ENCODE assay signal across 18 cellular contexts in the genomic region with DNA sequence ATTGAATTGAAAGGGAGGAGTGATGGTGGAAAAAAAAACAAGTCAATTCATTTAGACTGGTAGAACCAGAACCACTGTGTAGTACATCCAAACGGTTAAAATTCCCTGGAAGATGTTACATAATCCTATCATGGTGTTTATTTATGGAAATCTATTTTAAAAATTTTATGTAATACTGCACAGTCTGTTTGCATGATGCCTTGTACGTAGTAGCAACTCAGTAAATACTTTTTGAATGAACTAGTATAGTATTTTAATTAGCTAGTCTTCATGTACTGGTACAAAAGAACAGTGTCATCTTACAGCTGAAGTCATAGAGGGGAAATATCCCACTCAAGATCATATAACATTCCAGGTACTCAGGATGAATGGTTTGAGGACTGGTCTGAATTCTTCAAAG. TPM values are rescaled to one million over a fixed set of nuclear protein-coding genes. Genes with fewer than 3 reads are reported as not detected.
DNase-seq lines count a peak whose midpoint lies in the region; ATAC-seq and TF ChIP-seq lines count a peak whose summit lies in the region.
"Had no signal": no experiment of that assay in that cellular context is flagged by ENCODE, and none has a peak within 500 bp of the region (broad histone marks: within the 10 kb centered on the region; RNA-seq: fewer than 3 reads in every experiment).

No MANE protein-coding gene starts in this region.

- ATAC-seq in activated T-helper 17 cell treated with anti-CD3 and anti-CD28 coated beads, Interleukin-2, amount 50 U/mL, for 72 hours (replicated peaks) = no peak
- ATAC-seq in natural killer cell treated with Interleukin-12 subunit alpha and Interleukin-12 subunit beta and Interleukin-15 and Interleukin-18, amount 100 ng/mL, for 72 hours = no peak
- ATAC-seq in HG03469 (IDR thresholded peaks at IDR 0.05; ENCODE audit: unreplicated experiment) = no peak
- no peak for ATAC-seq in GM18870 (IDR thresholded peaks at IDR 0.05; ENCODE audit: unreplicated experiment)

- peaks cover 19% of the 10 kb centered on the region for H3K4me1 ChIP-seq in CD4-positive, alpha-beta memory T cell (ENCODE audit: insufficient read depth, low read length)
- no peaks in the 10 kb centered on the region for H3K4me1 ChIP-seq in HEK293 (ENCODE audit: control insufficient read depth, insufficient read depth, low read length)
- H3K4me1 ChIP-seq: parathyroid adenoma had no signal

- no peak for DNase-seq in CD4-positive, alpha-beta memory T cell
- DNase-seq in natural killer cell treated with Interleukin-12 subunit alpha and Interleukin-12 subunit beta and Interleukin-15 and Interleukin-18, amount 100 ng/mL, for 72 hours (ENCODE audit: low spot score) = no peak
- DNase-seq in progenitor cell of endocrine pancreas (ENCODE audit: low spot score, unreplicated experiment) = no peak
- DNase-seq: activated CD4-positive, alpha-beta T cell treated with anti-CD3 and anti-CD28 coated beads, Interleukin-2, amount 10 ng/mL, durations not matched to agents 24 days and 14 days; activated naive CD4-positive, alpha-beta T cell treated with anti-CD3 and anti-CD28 coated beads, Interleukin-2, amount 10 ng/mL, durations not matched to agents 7 days and 5 days; HCEC 1CT; NCI-H2029 treated with DMSO at 0.1 percent for 48 hours; NCI-H446 treated with DMSO at 0.1 percent for 48 hours; stomach had no signal

- no peaks in the 10 kb centered on the region for H3K27me3 ChIP-seq in CD4-positive, alpha-beta memory T cell (ENCODE audit: insufficient read depth, low read length)
- H3K27me3 ChIP-seq: hepatocyte, stomach had no signal

- H3K27me3 Mint-ChIP-seq in CD4-positive, alpha-beta memory T cell = no peaks in the 10 kb centered on the region
- H3K27me3 Mint-ChIP-seq in activated T-helper 17 cell treated with anti-CD3 and anti-CD28 coated beads, Interleukin-2, amount 50 U/mL, for 72 hours = no peaks in the 10 kb centered on the region
- H3K27me3 Mint-ChIP-seq in natural killer cell treated with Interleukin-12 subunit alpha and Interleukin-12 subunit beta and Interleukin-15 and Interleukin-18, amount 100 ng/mL, for 72 hours = no peaks in the 10 kb centered on the region
- peaks cover 18% of the 10 kb centered on the region for H3K27me3 Mint-ChIP-seq in progenitor cell of endocrine pancreas
- H3K27me3 Mint-ChIP-seq: activated naive CD4-positive, alpha-beta T cell treated with anti-CD3 and anti-CD28 coated beads, Interleukin-2, amount 10 ng/mL, durations not matched to agents 7 days and 5 days had no signal

- H3K36me3 Mint-ChIP-seq in CD4-positive, alpha-beta memory T cell = peaks cover 33 to 39% of the 10 kb centered on the region in 2 donors
- H3K36me3 Mint-ChIP-seq in activated T-helper 17 cell treated with anti-CD3 and anti-CD28 coated beads, Interleukin-2, amount 50 U/mL, for 72 hours (ENCODE audit: low read depth) = peaks cover 17% of the 10 kb centered on the region
- peaks cover 12% of the 10 kb centered on the region for H3K36me3 Mint-ChIP-seq in natural killer cell treated with Interleukin-12 subunit alpha and Interleukin-12 subunit beta and Interleukin-15 and Interleukin-18, amount 100 ng/mL, for 72 hours
- H3K36me3 Mint-ChIP-seq in progenitor cell of endocrine pancreas (ENCODE audit: insufficient read depth) = no peaks in the 10 kb centered on the region
- H3K36me3 Mint-ChIP-seq: type B pancreatic cell had no signal

- H3K9me3 ChIP-seq in CD4-positive, alpha-beta memory T cell (ENCODE audit: control insufficient read depth in 1 of 2, low read length in 2 of 2) = no peaks in the 10 kb centered on the region
- H3K9me3 ChIP-seq in HEK293 (ENCODE audit: control insufficient read depth, insufficient read depth, low read depth, low read length) = no peaks in the 10 kb centered on the region
- H3K9me3 ChIP-seq: lower lobe of right lung had no signal

- POLR2A ChIA-PET in CD4-positive, alpha-beta memory T cell (lab: Charles Lee; ENCODE audit: partially characterized antibody) = interaction anchor here (1.9 to 2.9 kb wide), 4 partner anchors 28 to 44 kb away, joined by 9 to 24 read pairs (median 14); a partner anchor contains a TSS
- POLR2A ChIA-PET in HEK293 (lab: Yijun Ruan, JAX) = no interaction called here

- H3K4me3 Mint-ChIP-seq in CD4-positive, alpha-beta memory T cell = peak overlapping the region in 5 of 8 donors; percentile 3 to 91 (median 76)
- peak overlapping the region; percentile 72 for H3K4me3 Mint-ChIP-seq in activated T-helper 17 cell treated with anti-CD3 and anti-CD28 coated beads, Interleukin-2, amount 50 U/mL, for 72 hours
- peak overlapping the region; percentile 91 for H3K4me3 Mint-ChIP-seq in natural killer cell treated with Interleukin-12 subunit alpha and Interleukin-12 subunit beta and Interleukin-15 and Interleukin-18, amount 100 ng/mL, for 72 hours
- H3K4me3 Mint-ChIP-seq in progenitor cell of endocrine pancreas (ENCODE audit: low read depth) = no peak overlapping the region
- H3K4me3 Mint-ChIP-seq: type B pancreatic cell had no signal

- H3K4me3 ChIP-seq in CD4-positive, alpha-beta memory T cell (ENCODE audit: low read length in 2 of 2) = no peak overlapping the region
- no peak overlapping the region for H3K4me3 ChIP-seq in HEK293 (ENCODE audit: low read depth, low read length)
- H3K4me3 ChIP-seq: coronary artery, hepatocyte, lower lobe of right lung, stomach had no signal

- CTCF ChIA-PET in CD4-positive, alpha-beta memory T cell (lab: Charles Lee; ENCODE audit: partially characterized antibody) = interaction anchor here (1.2 to 2.8 kb wide), 4 partner anchors 23 to 83 kb away, joined by 3 to 10 read pairs (median 7); no protein-coding TSS in a partner anchor
- CTCF ChIA-PET in HEK293 (lab: Yijun Ruan, JAX) = interaction anchor here (1.1 to 1.2 kb wide), 2 partner anchors 80 to 81 kb away, joined by 3 read pairs; no protein-coding TSS in a partner anchor

- peaks cover 0 to 23% (median 15%) of the 10 kb centered on the region in 8 donors for H3K9me3 Mint-ChIP-seq in CD4-positive, alpha-beta memory T cell
- no peaks in the 10 kb centered on the region for H3K9me3 Mint-ChIP-seq in activated T-helper 17 cell treated with anti-CD3 and anti-CD28 coated beads, Interleukin-2, amount 50 U/mL, for 72 hours
- no peaks in the 10 kb centered on the region for H3K9me3 Mint-ChIP-seq in natural killer cell treated with Interleukin-12 subunit alpha and Interleukin-12 subunit beta and Interleukin-15 and Interleukin-18, amount 100 ng/mL, for 72 hours
- peaks cover 3% of the 10 kb centered on the region for H3K9me3 Mint-ChIP-seq in progenitor cell of endocrine pancreas (ENCODE audit: low read depth)

- no peak overlapping the region for H3K27ac ChIP-seq in CD4-positive, alpha-beta memory T cell (ENCODE audit: low read depth, low read length)
- H3K27ac ChIP-seq in HEK293 (ENCODE audit: extremely low read depth, low read depth, low read length) = no peak overlapping the region
- H3K27ac ChIP-seq: hepatocyte, parathyroid adenoma had no signal

- H3K36me3 ChIP-seq in CD4-positive, alpha-beta memory T cell (ENCODE audit: insufficient read depth, low read length) = no peaks in the 10 kb centered on the region
- H3K36me3 ChIP-seq in HEK293 (ENCODE audit: control insufficient read depth in 2 of 2, insufficient read depth in 1 of 2, low read length in 2 of 2) = no peaks in the 10 kb centered on the region

- no peak for TF ChIP-seq CTCF in HEK293 (tag by site-specific recombination; IDR thresholded peaks at IDR 0.05)
- no peak for TF ChIP-seq CTCF in progenitor cell of endocrine pancreas (IDR thresholded peaks at IDR 0.05; ENCODE audit: unreplicated experiment)

- H3K27ac Mint-ChIP-seq in CD4-positive, alpha-beta memory T cell = peak overlapping the region; percentile 27 to 95 (median 87)
- H3K27ac Mint-ChIP-seq in activated T-helper 17 cell treated with anti-CD3 and anti-CD28 coated beads, Interleukin-2, amount 50 U/mL, for 72 hours = peak overlapping the region; percentile 90
- H3K27ac Mint-ChIP-seq in natural killer cell treated with Interleukin-12 subunit alpha and Interleukin-12 subunit beta and Interleukin-15 and Interleukin-18, amount 100 ng/mL, for 72 hours = peak overlapping the region; percentile 97 to 100
- H3K27ac Mint-ChIP-seq in progenitor cell of endocrine pancreas = no peak overlapping the region
- H3K27ac Mint-ChIP-seq: type B pancreatic cell had no signal

- intact Hi-C loops in CD4-positive, alpha-beta memory T cell (cut with micrococcal nuclease) = no loop called here

- H3K4me1 Mint-ChIP-seq in CD4-positive, alpha-beta memory T cell = peaks cover 18 to 29% (median 22%) of the 10 kb centered on the region in 4 donors
- H3K4me1 Mint-ChIP-seq in activated T-helper 17 cell treated with anti-CD3 and anti-CD28 coated beads, Interleukin-2, amount 50 U/mL, for 72 hours = peaks cover 13% of the 10 kb centered on the region
- H3K4me1 Mint-ChIP-seq in natural killer cell treated with Interleukin-12 subunit alpha and Interleukin-12 subunit beta and Interleukin-15 and Interleukin-18, amount 100 ng/mL, for 72 hours (ENCODE audit: low read depth in 2 of 2) = peaks cover 25 to 41% of the 10 kb centered on the region in 2 donors
- H3K4me1 Mint-ChIP-seq in progenitor cell of endocrine pancreas (ENCODE audit: low read depth) = peaks cover 7% of the 10 kb centered on the region

TF ChIP-seq in HEK293, 187 proteins besides CTCF, POLR2A, EP300 and RAD21 (continues in another document):
- TF ChIP-seq ZNF664 (tag by site-specific recombination; IDR thresholded peaks at IDR 0.05) (peak; percentile 93), ZBTB7A (tag by site-specific recombination; IDR thresholded peaks at IDR 0.05; ENCODE audit: low read depth) (no peak), ZNF140 (tag by site-specific recombination; IDR thresholded peaks at IDR 0.05) (no peak)

RNA-seq across cellular contexts. Expression of a gene that starts 27.0 kb away (rescaled TPM):
- total RNA-seq in CD4-positive, alpha-beta memory T cell = 10 to 100 TPM; 28.0 to 29.3 TPM
- 10 to 100 TPM; 11.0 to 18.9 TPM for polyA plus RNA-seq in CD4-positive, alpha-beta memory T cell
- total RNA-seq in activated T-helper 17 cell treated with anti-CD3 and anti-CD28 coated beads, Interleukin-2, amount 50 U/mL, for 72 hours = 10 to 100 TPM; 40.9 to 60.4 TPM
- 10 to 100 TPM; 57.1 to 91.7 TPM for total RNA-seq in natural killer cell treated with Interleukin-12 subunit alpha and Interleukin-12 subunit beta and Interleukin-15 and Interleukin-18, amount 100 ng/mL, for 72 hours
- 1.7 and 2.3 TPM in 2 replicates for total RNA-seq in progenitor cell of endocrine pancreas

RNA-seq across cellular contexts. Expression of a gene that starts 27.7 kb away (rescaled TPM):
- total RNA-seq in CD4-positive, alpha-beta memory T cell = 10 to 100 TPM; 31.8 to 33.2 TPM
- polyA plus RNA-seq in CD4-positive, alpha-beta memory T cell = 10 to 100 TPM; 31.5 to 38.6 TPM
- total RNA-seq in activated T-helper 17 cell treated with anti-CD3 and anti-CD28 coated beads, Interleukin-2, amount 50 U/mL, for 72 hours = 10 to 100 TPM; 21.9 to 26.1 TPM
- total RNA-seq in natural killer cell treated with Interleukin-12 subunit alpha and Interleukin-12 subunit beta and Interleukin-15 and Interleukin-18, amount 100 ng/mL, for 72 hours = 10 to 100 TPM; 26.9 to 70.4 TPM
- total RNA-seq in progenitor cell of endocrine pancreas = 0.57 and 0.64 TPM in 2 replicates

RNA-seq across cellular contexts. Expression of a gene that starts 38.8 kb away (rescaled TPM):
- 10 to 100 TPM; 21.3 to 21.7 TPM for total RNA-seq in CD4-positive, alpha-beta memory T cell
- 10 to 100 TPM in 1 of 2 donors, 1 to 10 TPM in 1; 7.8 to 11.5 TPM for polyA plus RNA-seq in CD4-positive, alpha-beta memory T cell
- 10 to 100 TPM; 17.5 to 26.4 TPM for total RNA-seq in activated T-helper 17 cell treated with anti-CD3 and anti-CD28 coated beads, Interleukin-2, amount 50 U/mL, for 72 hours
- 10 to 100 TPM; 25.0 to 26.2 TPM for total RNA-seq in natural killer cell treated with Interleukin-12 subunit alpha and Interleukin-12 subunit beta and Interleukin-15 and Interleukin-18, amount 100 ng/mL, for 72 hours
- total RNA-seq in progenitor cell of endocrine pancreas = 21.8 and 24.9 TPM in 2 replicates

Comparison
In these comparisons a context has a peak if more than half of its experiments do, and no peak if none do; other contexts are left out.
1. RNA of a gene that starts 27.7 kb away (total RNA-seq): 26.9 to 70.4 TPM in natural killer cell treated with Interleukin-12 subunit alpha and Interleukin-12 subunit beta and Interleukin-15 and Interleukin-18, amount 100 ng/mL, for 72 hours, 31.8 to 33.2 TPM in CD4-positive, alpha-beta memory T cell and 21.9 to 26.1 TPM in activated T-helper 17 cell treated with anti-CD3 and anti-CD28 coated beads, Interleukin-2, amount 50 U/mL, for 72 hours; 0.57 to 0.64 TPM in progenitor cell of endocrine pancreas; every median in the first group is over 10 times any median in the second.